ENCODE assay signal across 28 cellular contexts in the genomic region with DNA sequence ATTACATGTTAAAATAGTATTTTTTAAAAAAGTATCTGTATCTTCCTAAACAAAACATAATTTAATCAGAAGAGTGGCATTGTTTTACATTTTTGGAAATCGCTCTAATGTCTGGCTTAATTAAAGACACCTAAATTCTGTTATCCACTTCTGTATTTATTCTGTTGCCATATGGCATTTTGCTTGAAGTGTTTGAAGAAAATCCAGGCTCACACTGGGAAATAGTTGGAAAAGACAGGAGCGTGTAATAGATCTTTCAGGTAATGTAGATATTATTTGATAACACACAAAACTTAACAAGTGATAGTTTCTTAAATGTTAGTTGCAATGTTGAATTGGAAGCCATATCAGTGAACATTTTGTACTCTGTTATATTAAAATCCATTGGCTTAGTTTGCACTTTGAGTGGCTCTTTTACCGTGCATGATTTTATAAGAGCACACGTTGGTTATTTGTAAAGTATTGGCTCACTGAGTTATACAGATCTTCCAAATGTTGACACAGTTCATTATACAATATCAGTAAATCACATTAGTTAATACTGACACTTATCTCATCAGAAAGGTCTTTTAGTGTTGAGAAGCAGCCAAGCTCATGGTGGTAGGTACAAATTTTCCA.
"Had no signal": no experiment of that assay in that cellular context is flagged by ENCODE, and none has a peak within 500 bp of the region (broad histone marks: within the 10 kb centered on the region; RNA-seq: fewer than 3 reads in every experiment).

No MANE protein-coding gene starts in this region.

- DNase-seq: activated CD4-positive, alpha-beta T cell treated with anti-CD3 and anti-CD28 coated beads for 36 hours; activated CD4-positive, alpha-beta T cell treated with anti-CD3 and anti-CD28 coated beads, Interleukin-2, amount 10 ng/mL, durations not matched to agents 7 days and 5 days; activated CD4-positive, alpha-beta T cell treated with anti-CD3 and anti-CD28 coated beads, Interleukin-2, amount 50 U/mL, for 48 hours; activated CD8-positive, alpha-beta T cell treated with anti-CD3 and anti-CD28 coated beads, Interleukin-2, amount 10 ng/mL, durations not matched to agents 7 days and 5 days; activated gamma-delta T cell; activated naive CD4-positive, alpha-beta T cell treated with Interleukin-2 at 50 U/mL for 16 hours; activated naive CD8-positive, alpha-beta T cell treated with anti-CD3 and anti-CD28 coated beads, Interleukin-2, amount 10 ng/mL, durations not matched to agents 7 days and 5 days; activated T-cell treated with anti-CD3 and anti-CD28 coated beads, Interleukin-2, amount 50 U/mL, for 24 hours; amygdala; cerebellar nuclear complex; NCI-H1436 treated with DMSO at 0.1 percent for 48 hours; NCI-H1694 treated with DMSO at 0.1 percent for 48 hours; NCI-H2029; NCI-H2227 treated with DMSO at 0.1 percent for 48 hours; NCI-H526; NCI-H748 treated with DMSO at 0.1 percent for 48 hours; NK-92 treated with Interleukin-12 subunit alpha and Interleukin-12 subunit beta, amount 100 ng/mL, for 24 hours; PC-3; Peyer's patch; RPMI8226; SHP77 treated with DMSO at 0.1 percent for 48 hours; SK-N-SH had no signal

- ATAC-seq: activated CD4-positive, alpha-beta T cell treated with anti-CD3 and anti-CD28 coated beads for 36 hours; activated CD4-positive, CD25-positive, alpha-beta regulatory T cell treated with anti-CD3 and anti-CD28 coated beads, Interleukin-2, amount 50 U/mL, for 24 hours; activated CD8-positive, alpha-beta T cell treated with anti-CD3 and anti-CD28 coated beads, Interleukin-2, amount 10 ng/mL, durations not matched to agents 7 days and 5 days; PC-3; WTC11 had no signal

- FAIRE-seq: TTC549 had no signal

- H3K27ac ChIP-seq: ascending aorta, breast epithelium, Peyer's patch, SJSA1 had no signal
